19 cellular contexts compared by ENCODE assay signal in genomic region chr3:178341636-178342035, GRCh38.
"Had no signal": no experiment of that assay in that cellular context is flagged by ENCODE, and none has a peak within 500 bp of the region (broad histone marks: within the 10 kb centered on the region; RNA-seq: fewer than 3 reads in every experiment).

No MANE protein-coding gene starts in this region.

- H3K27ac ChIP-seq: coronary artery, gastrocnemius medialis, left ventricle myocardium inferior, lower lobe of right lung, right atrium auricular region, sigmoid colon, transverse colon had no signal

- H3K4me3 Mint-ChIP-seq: immature natural killer cell; memory B cell; naive B cell; nephron; stimulated activated memory B cell treated with anti-CD40 and anti-IgM and Interleukin-4, amounts not matched to agents 10 μg/mL and 1 μg/mL and 100 μg/mL, for 72 hours; stimulated activated naive CD8-positive, alpha-beta T cell treated with anti-CD3 and anti-CD28 coated beads, Interleukin-15, Interleukin-2, amounts not matched to agents 100 ng/mL and 50 ng/mL, for 24 hours had no signal

- ATAC-seq: esophagus mucosa; gastrocnemius medialis; lower lobe of right lung; stimulated activated memory B cell treated with anti-CD40 and anti-IgM and Interleukin-4, amounts not matched to agents 10 μg/mL and 1 μg/mL and 100 μg/mL, for 72 hours had no signal

- H3K9me3 ChIP-seq: gastrocnemius medialis, left ventricle myocardium inferior, lower lobe of right lung, right atrium auricular region, sigmoid colon, transverse colon had no signal

- H3K4me1 ChIP-seq: gastrocnemius medialis had no signal

- H3K4me1 Mint-ChIP-seq: immature natural killer cell; memory B cell; naive B cell; stimulated activated memory B cell treated with anti-CD40 and anti-IgM and Interleukin-4, amounts not matched to agents 10 μg/mL and 1 μg/mL and 100 μg/mL, for 72 hours had no signal

- H3K36me3 ChIP-seq: gastrocnemius medialis, left ventricle myocardium inferior, lower lobe of right lung, right atrium auricular region, sigmoid colon, transverse colon had no signal

- H3K27ac Mint-ChIP-seq: immature natural killer cell; memory B cell; naive B cell; stimulated activated memory B cell treated with anti-CD40 and anti-IgM and Interleukin-4, amounts not matched to agents 10 μg/mL and 1 μg/mL and 100 μg/mL, for 72 hours; stimulated activated naive CD8-positive, alpha-beta T cell treated with anti-CD3 and anti-CD28 coated beads, Interleukin-15, Interleukin-2, amounts not matched to agents 100 ng/mL and 50 ng/mL, for 24 hours had no signal

- H3K36me3 Mint-ChIP-seq: immature natural killer cell; memory B cell; naive B cell; stimulated activated memory B cell treated with anti-CD40 and anti-IgM and Interleukin-4, amounts not matched to agents 10 μg/mL and 1 μg/mL and 100 μg/mL, for 72 hours had no signal

- H3K4me3 ChIP-seq: coronary artery, gastrocnemius medialis, left ventricle myocardium inferior, lower lobe of right lung, right atrium auricular region, sigmoid colon, transverse colon had no signal

- H3K27me3 ChIP-seq: gastrocnemius medialis, right atrium auricular region, sigmoid colon, transverse colon had no signal

- H3K9me3 Mint-ChIP-seq: immature natural killer cell; memory B cell; naive B cell; nephron; stimulated activated memory B cell treated with anti-CD40 and anti-IgM and Interleukin-4, amounts not matched to agents 10 μg/mL and 1 μg/mL and 100 μg/mL, for 72 hours; stimulated activated naive CD8-positive, alpha-beta T cell treated with anti-CD3 and anti-CD28 coated beads, Interleukin-15, Interleukin-2, amounts not matched to agents 100 ng/mL and 50 ng/mL, for 24 hours had no signal

- DNase-seq: effector CD8-positive, alpha-beta T cell; gastrocnemius medialis; immature natural killer cell; left ventricle myocardium inferior; lower lobe of right lung; midbrain; naive B cell; posterior cingulate gyrus; sigmoid colon; small intestine; stimulated activated CD4-positive, alpha-beta T cell treated with anti-CD3 and anti-CD28 coated beads, Interleukin-4, amount 100 ng/mL, for 24 hours; transverse colon had no signal
